27 cellular contexts compared by ENCODE assay signal in the genomic region with DNA sequence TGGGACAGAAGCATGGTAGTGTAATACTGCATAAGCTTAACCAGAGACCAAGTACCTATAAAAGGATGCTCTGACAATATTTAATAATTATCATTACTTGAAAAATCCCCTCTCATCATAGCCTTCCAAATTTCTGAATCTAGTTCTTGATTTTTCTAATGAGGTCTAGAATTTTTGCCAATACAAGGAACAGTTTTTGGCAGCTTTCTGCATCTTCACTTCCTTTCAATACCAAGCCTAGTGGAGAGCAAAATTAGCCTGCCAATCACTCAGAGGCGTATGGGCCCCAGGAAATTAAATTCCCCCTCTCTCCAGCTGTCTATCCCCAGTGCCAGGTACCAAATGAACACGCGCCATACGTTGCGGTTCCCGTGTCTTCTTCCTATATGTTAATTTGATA.
"Had no signal": no experiment of that assay in that cellular context is flagged by ENCODE, and none has a peak within 500 bp of the region (broad histone marks: within the 10 kb centered on the region; RNA-seq: fewer than 3 reads in every experiment).

No MANE protein-coding gene starts in this region.

- H3K36me3 ChIP-seq: MG63 had no signal

- H3K27me3 ChIP-seq: MG63 had no signal

- H3K27me3 Mint-ChIP-seq: activated CD4-positive, alpha-beta memory T cell treated with anti-CD3 and anti-CD28 coated beads for 36 hours; activated CD4-positive, alpha-beta T cell treated with anti-CD3 and anti-CD28 coated beads, Interleukin-2, amount 10 ng/mL, durations not matched to agents 7 days and 5 days; activated naive CD8-positive, alpha-beta T cell treated with anti-CD3 and anti-CD28 coated beads, Interleukin-2, amount 50 U/mL, for 24 hours had no signal

- H3K4me3 Mint-ChIP-seq: activated CD4-positive, alpha-beta memory T cell treated with anti-CD3 and anti-CD28 coated beads for 36 hours; activated CD4-positive, alpha-beta T cell treated with anti-CD3 and anti-CD28 coated beads, Interleukin-2, amount 10 ng/mL, durations not matched to agents 7 days and 5 days; activated naive CD8-positive, alpha-beta T cell treated with anti-CD3 and anti-CD28 coated beads, Interleukin-2, amount 50 U/mL, for 24 hours; activated T-cell treated with anti-CD3 and anti-CD28 coated beads, Interleukin-2, amount 50 U/mL, for 4 hours; T-helper 17 cell had no signal

- H3K27ac ChIP-seq: KMS-11, RWPE1 had no signal

- H3K27ac Mint-ChIP-seq: activated CD4-positive, alpha-beta memory T cell treated with anti-CD3 and anti-CD28 coated beads for 36 hours; activated CD4-positive, alpha-beta T cell treated with anti-CD3 and anti-CD28 coated beads, Interleukin-2, amount 10 ng/mL, durations not matched to agents 7 days and 5 days; activated naive CD4-positive, alpha-beta T cell treated with anti-CD3 and anti-CD28 coated beads, Interleukin-2, amount 50 U/mL, for 72 hours; activated naive CD8-positive, alpha-beta T cell treated with anti-CD3 and anti-CD28 coated beads, Interleukin-2, amount 50 U/mL, for 24 hours; T-helper 17 cell had no signal

- DNase-seq: activated CD4-positive, alpha-beta memory T cell treated with anti-CD3 and anti-CD28 coated beads for 36 hours; activated CD4-positive, alpha-beta T cell treated with anti-CD3 and anti-CD28 coated beads, Interleukin-2, amount 10 ng/mL, durations not matched to agents 7 days and 5 days; activated CD4-positive, CD25-positive, alpha-beta regulatory T cell; activated CD8-positive, alpha-beta memory T cell treated with anti-CD3 and anti-CD28 coated beads for 24 hours; activated effector memory CD4-positive, alpha-beta T cell treated with anti-CD3 and anti-CD28 coated beads, Interleukin-2, amount 50 U/mL, for 16 hours; activated naive CD4-positive, alpha-beta T cell treated with Interleukin-2 at 50 U/mL for 16 hours; activated naive CD8-positive, alpha-beta T cell treated with anti-CD3 and anti-CD28 coated beads, Interleukin-2, amount 50 U/mL, for 24 hours; activated T-cell treated with anti-CD3 and anti-CD28 coated beads, Interleukin-2, amount 50 U/mL, for 4 hours; amniotic stem cell; MG63; MV-4-11; NCI-H1092 treated with DMSO at 0.1 percent for 48 hours; NCI-H1436; NCI-H1694 treated with DMSO at 0.1 percent for 48 hours; NCI-H2029 treated with DMSO at 0.1 percent for 48 hours; NCI-H345; NCI-H510A; NCI-H526 treated with DMSO at 0.1 percent for 48 hours; NCI-H82; OCI-M1; SHP77 treated with DMSO at 0.1 percent for 48 hours; T-helper 17 cell; T-helper 9 cell had no signal

- H3K4me1 Mint-ChIP-seq: activated CD4-positive, alpha-beta T cell treated with anti-CD3 and anti-CD28 coated beads, Interleukin-2, amount 10 ng/mL, durations not matched to agents 7 days and 5 days had no signal

- H3K4me3 ChIP-seq: MG63 had no signal

- H3K9me3 ChIP-seq: MG63 had no signal

- H3K9me3 Mint-ChIP-seq: activated CD4-positive, alpha-beta memory T cell treated with anti-CD3 and anti-CD28 coated beads for 36 hours; activated CD4-positive, alpha-beta T cell treated with anti-CD3 and anti-CD28 coated beads, Interleukin-2, amount 10 ng/mL, durations not matched to agents 7 days and 5 days; activated naive CD4-positive, alpha-beta T cell treated with anti-CD3 and anti-CD28 coated beads, Interleukin-2, amount 50 U/mL, for 72 hours; activated naive CD8-positive, alpha-beta T cell treated with anti-CD3 and anti-CD28 coated beads, Interleukin-2, amount 50 U/mL, for 24 hours; activated T-cell treated with anti-CD3 and anti-CD28 coated beads, Interleukin-2, amount 50 U/mL, for 4 hours had no signal

- H3K36me3 Mint-ChIP-seq: activated CD4-positive, alpha-beta memory T cell treated with anti-CD3 and anti-CD28 coated beads for 36 hours; activated naive CD4-positive, alpha-beta T cell treated with anti-CD3 and anti-CD28 coated beads, Interleukin-2, amount 50 U/mL, for 72 hours had no signal

- ATAC-seq: activated naive CD4-positive, alpha-beta T cell treated with anti-CD3 and anti-CD28 coated beads, Interleukin-2, amount 50 U/mL, for 72 hours; activated naive CD8-positive, alpha-beta T cell treated with anti-CD3 and anti-CD28 coated beads, Interleukin-2, amount 50 U/mL, for 24 hours; activated T-cell treated with anti-CD3 and anti-CD28 coated beads, Interleukin-2, amount 50 U/mL, for 4 hours; Panc1; T-helper 17 cell had no signal
